Comparison of ENCODE assay signal across 8 cellular contexts in the genomic region with DNA sequence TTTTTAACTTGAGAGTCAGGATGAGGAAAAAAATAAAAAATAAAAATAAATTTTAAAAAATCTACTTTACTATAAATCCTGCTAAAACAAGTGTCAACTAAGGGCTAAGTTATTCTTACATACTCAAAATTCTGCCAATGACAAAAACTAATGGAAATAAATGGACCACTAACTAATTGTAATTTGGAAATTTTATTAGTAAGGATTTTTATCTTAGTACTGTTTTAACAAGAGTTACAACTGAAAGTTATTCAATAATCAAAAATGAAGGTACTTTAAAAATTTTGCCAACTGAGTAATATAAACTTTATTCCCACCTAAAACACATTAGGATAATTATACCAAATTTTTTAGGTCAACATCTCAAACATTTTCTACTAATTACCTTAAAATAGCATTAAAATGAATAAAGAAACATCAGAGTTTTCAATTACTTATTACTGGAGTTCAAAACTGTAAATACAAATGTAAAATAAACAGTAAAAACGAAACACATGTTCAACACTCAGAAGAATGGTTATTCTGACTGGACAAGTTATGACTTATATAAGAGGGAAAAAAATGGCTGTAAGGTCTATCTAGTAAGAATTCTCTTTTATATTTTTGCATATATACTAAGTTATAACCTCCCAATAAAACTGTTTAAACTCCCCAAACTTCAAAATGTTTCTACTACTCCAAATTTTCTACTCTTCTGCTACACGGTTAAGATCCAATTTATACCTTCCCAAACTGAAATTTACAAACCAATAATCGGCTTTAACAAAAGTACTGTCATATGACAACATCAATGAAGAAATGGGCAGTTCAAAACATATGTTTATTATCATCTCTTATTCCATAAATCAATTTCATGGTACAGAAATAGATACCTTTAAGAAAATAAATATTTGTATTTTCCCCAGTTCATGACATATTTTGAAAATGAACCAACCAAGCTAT. TPM values are rescaled to one million over a fixed set of nuclear protein-coding genes. Genes with fewer than 3 reads are reported as not detected.
DNase-seq lines count a peak whose midpoint lies in the region; ATAC-seq and TF ChIP-seq lines count a peak whose summit lies in the region.

No MANE protein-coding gene starts in this region.

- H3K9ac ChIP-seq in OCI-LY3 (ENCODE audit: low read length) (no peak overlapping the region), endocrine pancreas (ENCODE audit: control insufficient read depth, insufficient read depth, low read length) (no peak overlapping the region), neural progenitor cell (no peak overlapping the region)

- no peak for ATAC-seq in CD8-positive, alpha-beta T cell
- no peak for ATAC-seq in GM21423 (IDR thresholded peaks at IDR 0.05; ENCODE audit: unreplicated experiment)

- no peak for TF ChIP-seq CTCF in CD8-positive, alpha-beta T cell (IDR thresholded peaks at IDR 0.05)
- TF ChIP-seq CTCF in OCI-LY3 (IDR thresholded peaks at IDR 0.05; ENCODE audit: low read depth, low read length), result no peak
- no peak for TF ChIP-seq CTCF in neural progenitor cell (IDR thresholded peaks at IDR 0.05)

- POLR2A ChIA-PET in CD8-positive, alpha-beta T cell (lab: Charles Lee), result no interaction called here

- peaks cover 23% of the 10 kb centered on the region for H4K20me1 ChIP-seq in OCI-LY3 (ENCODE audit: insufficient read depth, low read length)
- H4K20me1 ChIP-seq in neural progenitor cell (ENCODE audit: low read depth), result peaks cover 33% of the 10 kb centered on the region

- peaks cover 27% of the 10 kb centered on the region for H3K4me1 ChIP-seq in CD8-positive, alpha-beta T cell (ENCODE audit: insufficient read depth, low read length)
- H3K4me1 ChIP-seq in OCI-LY3 (ENCODE audit: low read length), result peaks cover 25% of the 10 kb centered on the region
- H3K4me1 ChIP-seq in endocrine pancreas (ENCODE audit: control insufficient read depth, insufficient read depth, low read length), result peaks cover 7% of the 10 kb centered on the region
- H3K4me1 ChIP-seq in neural progenitor cell, result peaks cover 27% of the 10 kb centered on the region

- intact Hi-C loops in CD8-positive, alpha-beta T cell (cut with DNase I, micrococcal nuclease), result loop anchor here (5.0 to 10.0 kb wide), 7 partner anchors 33 to 872 kb away; a partner anchor contains a TSS

- DNase-seq in CD8-positive, alpha-beta T cell, result no peak
- DNase-seq in neural progenitor cell (ENCODE audit: low spot score), result no peak
- no peak for DNase-seq in stimulated activated CD4-positive, alpha-beta T cell treated with anti-CD3 and anti-CD28 coated beads, Interleukin-12 subunit alpha, Interleukin-12 subunit beta, amount 100 ng/mL, for 4 hours
- no peak for DNase-seq in cortex of kidney (lab: John Stamatoyannopoulos, UW)
- DNase-seq in H7, result no peak

- H3K4me2 ChIP-seq in OCI-LY3 (ENCODE audit: low read length) (peak overlapping the region; percentile 79), neural progenitor cell (peak overlapping the region; percentile 97)

- H3K4me3 ChIP-seq in CD8-positive, alpha-beta T cell (ENCODE audit: low read depth, low read length), result no peak overlapping the region
- H3K4me3 ChIP-seq in OCI-LY3 (ENCODE audit: low read length), result peak overlapping the region; percentile 89
- H3K4me3 ChIP-seq in endocrine pancreas (ENCODE audit: control insufficient read depth, insufficient read depth, low read length), result peak overlapping the region; percentile 93
- H3K4me3 ChIP-seq in neural progenitor cell, result peak overlapping the region; percentile 78
- no peak overlapping the region for H3K4me3 ChIP-seq in H7 (ENCODE audit: insufficient read depth, low read depth, low read length)

- peaks cover 31% of the 10 kb centered on the region for H3F3A ChIP-seq in neural progenitor cell (ENCODE audit: low read depth)

- H3K4me1 Mint-ChIP-seq in CD8-positive, alpha-beta T cell (ENCODE audit: low read depth), result peaks cover 65% of the 10 kb centered on the region
- peaks cover 28% of the 10 kb centered on the region for H3K4me1 Mint-ChIP-seq in neural progenitor cell

- no peaks in the 10 kb centered on the region for H3K9me3 Mint-ChIP-seq in CD8-positive, alpha-beta T cell
- H3K9me3 Mint-ChIP-seq in neural progenitor cell, result no peaks in the 10 kb centered on the region

- peaks cover 71% of the 10 kb centered on the region for H3K79me2 ChIP-seq in OCI-LY3 (ENCODE audit: low read length)
- H3K79me2 ChIP-seq in neural progenitor cell (ENCODE audit: low read depth), result peaks cover 76% of the 10 kb centered on the region

- H2AFZ ChIP-seq in OCI-LY3 (ENCODE audit: low read depth, low read length) (no peak overlapping the region), neural progenitor cell (replicated peaks) (no peak overlapping the region)

- no peaks in the 10 kb centered on the region for H3K27me3 ChIP-seq in CD8-positive, alpha-beta T cell (ENCODE audit: insufficient read depth, low read length)
- H3K27me3 ChIP-seq in OCI-LY3 (ENCODE audit: low read depth, low read length) (no peaks in the 10 kb centered on the region), endocrine pancreas (ENCODE audit: control insufficient read depth, insufficient read depth, low read length) (no peaks in the 10 kb centered on the region), neural progenitor cell (no peaks in the 10 kb centered on the region), H7 (ENCODE audit: control insufficient read depth, insufficient read depth, low read length) (no peaks in the 10 kb centered on the region)

- CTCF ChIA-PET in CD8-positive, alpha-beta T cell (lab: Charles Lee), result no interaction called here

- H3K4me3 Mint-ChIP-seq in CD8-positive, alpha-beta T cell, result peak overlapping the region; percentile 96
- H3K4me3 Mint-ChIP-seq in neural progenitor cell, result peak overlapping the region; percentile 93

- no peaks in the 10 kb centered on the region for H3K9me3 ChIP-seq in CD8-positive, alpha-beta T cell (ENCODE audit: low read length)
- H3K9me3 ChIP-seq in OCI-LY3 (ENCODE audit: insufficient read depth, low read length) (no peaks in the 10 kb centered on the region), endocrine pancreas (ENCODE audit: control insufficient read depth, low read length) (no peaks in the 10 kb centered on the region), neural progenitor cell (ENCODE audit: low read depth) (no peaks in the 10 kb centered on the region)

- H3K27ac ChIP-seq in CD8-positive, alpha-beta T cell (ENCODE audit: low read depth, low read length), result no peak overlapping the region
- H3K27ac ChIP-seq in OCI-LY3 (ENCODE audit: low read length) (no peak overlapping the region), neural progenitor cell (no peak overlapping the region)

- no peaks in the 10 kb centered on the region for H3K36me3 ChIP-seq in CD8-positive, alpha-beta T cell (ENCODE audit: insufficient read depth, low read length)
- peaks cover 14% of the 10 kb centered on the region for H3K36me3 ChIP-seq in OCI-LY3 (replicated peaks; ENCODE audit: low read depth, low read length)
- no peaks in the 10 kb centered on the region for H3K36me3 ChIP-seq in endocrine pancreas (ENCODE audit: control insufficient read depth, insufficient read depth, low read length)
- H3K36me3 ChIP-seq in neural progenitor cell, result peaks cover 15% of the 10 kb centered on the region
- no peaks in the 10 kb centered on the region; the same call in 1 of the 2 replicates for H3K36me3 ChIP-seq in H7 (replicated peaks; ENCODE audit: control insufficient read depth, insufficient read depth, low read length)

- H3K36me3 Mint-ChIP-seq in CD8-positive, alpha-beta T cell, result peaks cover 49% of the 10 kb centered on the region
- peaks cover 30% of the 10 kb centered on the region for H3K36me3 Mint-ChIP-seq in neural progenitor cell

- peak overlapping the region; percentile 20 for H3K27ac Mint-ChIP-seq in CD8-positive, alpha-beta T cell
- H3K27ac Mint-ChIP-seq in neural progenitor cell, result no peak overlapping the region

- no peaks in the 10 kb centered on the region for H3K27me3 Mint-ChIP-seq in CD8-positive, alpha-beta T cell (ENCODE audit: low read depth)
- peaks cover 2% of the 10 kb centered on the region for H3K27me3 Mint-ChIP-seq in neural progenitor cell (ENCODE audit: insufficient read depth, low read depth)

RNA-seq across cellular contexts. Expression of a gene that starts 2.7 kb away (rescaled TPM):
- total RNA-seq in CD8-positive, alpha-beta T cell, result 100 to 1,000 TPM; 148 to 152 TPM
- total RNA-seq in neural progenitor cell (ENCODE audit: low replicate concordance), result 142 and 153 TPM in 2 replicates
- total RNA-seq in H7 (2014; rRNA removed; shearing (Covaris generic)), result 74.7 and 104 TPM in 2 replicates

Comparison
In these comparisons a context has a peak if more than half of its experiments do, and no peak if none do; other contexts are left out.
1. H3K4me3 ChIP-seq: peak in OCI-LY3 (single experiment), endocrine pancreas (single experiment) and neural progenitor cell (single experiment); none in CD8-positive, alpha-beta T cell (single experiment) and H7 (single experiment).